Comparison of ENCODE assay signal across 27 cellular contexts in the genomic region with DNA sequence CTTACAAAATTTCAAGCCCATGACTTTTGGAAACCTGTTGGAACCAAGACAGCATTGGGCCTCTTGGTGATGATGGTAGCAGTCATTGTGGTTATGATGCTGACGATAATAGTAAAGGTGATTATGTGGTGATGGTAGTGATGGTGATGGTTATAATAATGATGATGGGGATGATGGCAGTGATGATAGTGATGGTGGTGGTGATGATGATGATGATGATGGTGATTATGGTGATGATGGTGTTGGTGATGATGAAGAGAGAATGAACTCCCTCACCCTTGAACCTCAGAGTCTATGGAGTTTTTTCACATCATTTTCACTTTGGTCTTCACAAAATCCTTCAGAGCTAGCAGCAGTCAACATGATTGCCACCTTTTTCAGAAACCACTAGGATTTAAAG.
"Had no signal": no experiment of that assay in that cellular context is flagged by ENCODE, and none has a peak within 500 bp of the region (broad histone marks: within the 10 kb centered on the region; RNA-seq: fewer than 3 reads in every experiment).

No MANE protein-coding gene starts in this region.

- H3K4me1 ChIP-seq: colonic mucosa, esophagus muscularis mucosa, esophagus squamous epithelium, foreskin keratinocyte, gastrocnemius medialis, gastroesophageal sphincter, heart left ventricle, heart right ventricle had no signal

- DNase-seq: colonic mucosa; cortex of kidney; dermis blood vessel endothelial cell; effector CD4-positive, alpha-beta T cell; effector CD8-positive, alpha-beta T cell; effector memory CD4-positive, alpha-beta T cell; effector memory CD8-positive, alpha-beta T cell; endodermal cell; erythroblast; esophagus squamous epithelium; foreskin fibroblast; foreskin keratinocyte; foreskin melanocyte; gastrocnemius medialis; glutamatergic neuron; head of caudate nucleus; heart left ventricle; heart right ventricle had no signal

- H3K9me3 ChIP-seq: colonic mucosa, esophagus muscularis mucosa, esophagus squamous epithelium, gastrocnemius medialis, gastroesophageal sphincter, heart left ventricle, heart right ventricle had no signal

- ATAC-seq: effector memory CD8-positive, alpha-beta T cell; esophagus mucosa; foreskin keratinocyte; gastrocnemius medialis; gastroesophageal sphincter; heart left ventricle; heart right ventricle had no signal

- H3K4me3 ChIP-seq: colonic mucosa, coronary artery, esophagus muscularis mucosa, esophagus squamous epithelium, gastrocnemius medialis, gastroesophageal sphincter, heart left ventricle, heart right ventricle had no signal

- FAIRE-seq: colon, endometrium, endothelial cell of umbilical vein, frontal cortex had no signal

- H3K36me3 ChIP-seq: colonic mucosa, esophagus muscularis mucosa, esophagus squamous epithelium, gastrocnemius medialis, gastroesophageal sphincter, heart left ventricle, heart right ventricle had no signal

- H3K27me3 ChIP-seq: colonic mucosa, esophagus squamous epithelium, foreskin keratinocyte, gastroesophageal sphincter had no signal

- H3K27ac ChIP-seq: colonic mucosa, coronary artery, epithelial cell of prostate, esophagus muscularis mucosa, esophagus squamous epithelium, foreskin keratinocyte, gastrocnemius medialis, gastroesophageal sphincter, heart left ventricle, heart right ventricle had no signal
